8 cellular contexts compared by ENCODE assay signal in genomic region chrX:47836164-47837072, GRCh38. TPM values are rescaled to one million over a fixed set of nuclear protein-coding genes. Genes with fewer than 3 reads are reported as not detected.
DNase-seq lines count a peak whose midpoint lies in the region; FAIRE-seq and TF ChIP-seq lines count a peak whose summit lies in the region.

Gene ZNF81, plus strand, starts transcription at chrX:47836902. Its CDS starts 9,366 bp downstream, at chrX:47846268.

- H3K9me2 ChIP-seq in DOHH2 (replicated peaks; ENCODE audit: control insufficient read depth, low read length), result no peaks in the 10 kb centered on the region
- H3K9me2 ChIP-seq in GM23248 (ENCODE audit: insufficient read depth), result no peaks in the 10 kb centered on the region
- no peaks in the 10 kb centered on the region for H3K9me2 ChIP-seq in Karpas-422 (replicated peaks; ENCODE audit: insufficient read depth, low read length)

- peak; percentile 95 for FAIRE-seq in RCC 7860 (lab: Jason Lieb, UNC)

- H3K4me1 ChIP-seq in DOHH2 (ENCODE audit: control insufficient read depth, low read length), result peaks cover 20% of the 10 kb centered on the region
- 0 out of 2 replicates have a peak, but pooled peaks cover 9% of the 10 kb centered on the region for H3K4me1 ChIP-seq in GM23248 (ENCODE audit: insufficient read depth)
- H3K4me1 ChIP-seq in Karpas-422 (ENCODE audit: low read length), result peaks cover 20% of the 10 kb centered on the region
- H3K4me1 ChIP-seq in esophagus squamous epithelium, result peaks cover 0 to 15% (median 0%) of the 10 kb centered on the region in 3 donors

- H3K9me3 ChIP-seq in DOHH2 (ENCODE audit: control insufficient read depth, insufficient read depth, low read length) (no peaks in the 10 kb centered on the region), GM23248 (ENCODE audit: low read depth) (no peaks in the 10 kb centered on the region), Karpas-422 (ENCODE audit: low read length) (no peaks in the 10 kb centered on the region), esophagus squamous epithelium (no peaks in the 10 kb centered on the region)

- TF ChIP-seq CTCF in DOHH2 (IDR thresholded peaks at IDR 0.05; ENCODE audit: low read depth, low read length, poor library complexity, severe bottlenecking) (no peak), esophagus squamous epithelium (IDR thresholded peaks at IDR 0.05) (no peak)

- in situ Hi-C loops in GM23248 (cut with MboI), result no loop called here

- WGBS in GM23248 (ENCODE audit: low coverage in 1 of 2, low lambda C conversion rate in 2 of 2, missing lambda C conversion rate in 2 of 2), 2 experiments, result 0 to 3% methylated on average over 25 to 41 of the region's 41 CpGs
- WGBS in esophagus squamous epithelium, 2 donors, result 21% methylated on average over 18 of the region's 41 CpGs; no CpG with 5 or more reads in 1 of the 2 donors

- intact Hi-C loops in esophagus squamous epithelium (cut with DNase I), result no loop called here

- peak in 1 of 4 donors; percentile 48 for TF ChIP-seq POLR2A in esophagus squamous epithelium (IDR thresholded peaks at IDR 0.05)

- peak; percentile 93 for DNase-seq in GM23248
- peak; percentile 97 for DNase-seq in Karpas-422
- peak; percentile 85 for DNase-seq in RCC 7860 (ENCODE audit: low spot score)
- peak; percentile 78 for DNase-seq in activated T-helper 1 cell treated with Interleukin-2 at 50 U/mL for 16 hours (ENCODE audit: low read depth)
- DNase-seq in esophagus squamous epithelium (lab: John Stamatoyannopoulos, UW), result peak; percentile 75
- DNase-seq in myocyte (ENCODE audit: low read depth), result peak; percentile 96
- DNase-seq in stimulated activated CD8-positive, alpha-beta memory T cell treated with anti-CD3 and anti-CD28 coated beads, Interleukin-7, amount 100 ng/mL, for 4 hours (ENCODE audit: low read depth in 2 of 2), result peak; percentile 86 to 90

- H2AFZ ChIP-seq in GM23248 (peak within 1 kb of the TSS; percentile 94), Karpas-422 (ENCODE audit: low read length) (peak within 1 kb of the TSS; percentile 67)

- H3K4me3 ChIP-seq in DOHH2 (ENCODE audit: low read length) (peak within 1 kb of the TSS; percentile 84), GM23248 (peak within 1 kb of the TSS; percentile 90), Karpas-422 (ENCODE audit: low read length) (peak within 1 kb of the TSS; percentile 74), esophagus squamous epithelium (peak within 1 kb of the TSS; percentile 45 to 71 (median 56))

- H3F3A ChIP-seq in DOHH2 (ENCODE audit: control insufficient read depth, insufficient read depth) (no peaks in the 10 kb centered on the region), GM23248 (ENCODE audit: insufficient read depth) (no peaks in the 10 kb centered on the region)

- H4K20me1 ChIP-seq in DOHH2 (ENCODE audit: control insufficient read depth, insufficient read depth, low read depth, low read length) (no peaks in the 10 kb centered on the region), GM23248 (ENCODE audit: insufficient read depth) (no peaks in the 10 kb centered on the region), Karpas-422 (ENCODE audit: insufficient read depth, low read depth, low read length) (no peaks in the 10 kb centered on the region)

- no peaks in the 10 kb centered on the region for H3K36me3 ChIP-seq in DOHH2 (ENCODE audit: control insufficient read depth, low read length)
- H3K36me3 ChIP-seq in GM23248 (ENCODE audit: low read depth), result no peaks in the 10 kb centered on the region
- no peaks in the 10 kb centered on the region for H3K36me3 ChIP-seq in Karpas-422 (ENCODE audit: insufficient read depth, low read length)
- no peaks in the 10 kb centered on the region for H3K36me3 ChIP-seq in esophagus squamous epithelium

- H3K27me3 ChIP-seq in DOHH2 (ENCODE audit: control insufficient read depth, low read length) (no peaks in the 10 kb centered on the region), GM23248 (replicated peaks; ENCODE audit: insufficient read depth) (no peaks in the 10 kb centered on the region), Karpas-422 (ENCODE audit: low read length) (no peaks in the 10 kb centered on the region), esophagus squamous epithelium (no peaks in the 10 kb centered on the region)

- peak within 1 kb of the TSS; percentile 93 for H3K9ac ChIP-seq in GM23248
- H3K9ac ChIP-seq in Karpas-422 (ENCODE audit: low read length), result peak within 1 kb of the TSS; percentile 76

- H3K4me2 ChIP-seq in DOHH2 (ENCODE audit: low read length) (peak within 1 kb of the TSS; percentile 71), GM23248 (ENCODE audit: unreplicated experiment) (peak within 1 kb of the TSS; percentile 80), Karpas-422 (ENCODE audit: low read depth, low read length, poor library complexity, severe bottlenecking) (peak within 1 kb of the TSS; percentile 72)

- H3K79me2 ChIP-seq in DOHH2 (ENCODE audit: control insufficient read depth, low read length) (peaks cover 23% of the 10 kb centered on the region), GM23248 (ENCODE audit: insufficient read depth) (peaks cover 33% of the 10 kb centered on the region), Karpas-422 (ENCODE audit: low read length) (peaks cover 29% of the 10 kb centered on the region)

- H3K27ac ChIP-seq in DOHH2 (ENCODE audit: low read depth, low read length) (peak within 1 kb of the TSS; percentile 21), GM23248 (peak within 1 kb of the TSS; percentile 76), Karpas-422 (ENCODE audit: low read length) (peak within 1 kb of the TSS; percentile 48; the same call in 1 of the 2 replicates), esophagus squamous epithelium (peak within 1 kb of the TSS; percentile 69 to 82 (median 81))

RNA-seq across cellular contexts. Expression of gene ZNF81, which starts in this region (rescaled TPM):
- 2.1 and 3.5 TPM in 2 replicates for total RNA-seq in GM23248 (2014; rRNA removed; shearing (Covaris generic))
- polyA plus RNA-seq in GM23248 (2016; fragmentation: Nextera tagmentation; extraction: Ambion mirVana), result 2.5 and 5.4 TPM in 2 replicates
- total RNA-seq in Karpas-422 (2014; rRNA removed; shearing (Covaris generic); ENCODE audit: low replicate concordance), result 6.1 and 12.3 TPM in 2 replicates
- total RNA-seq in esophagus squamous epithelium, result 1 to 10 TPM; 2.5 to 6.3 (median 4.2) TPM
- total RNA-seq in myocyte, result 3.1 and 6.0 TPM in 2 replicates
- polyA plus RNA-seq in myocyte (2012), result 5.0 TPM

Comparison
In these comparisons a context has a peak if more than half of its experiments do, and no peak if none do; other contexts are left out.
1. Peak in every context shown above with its lines: DNase-seq, H3K4me3 ChIP-seq and H3K27ac ChIP-seq.
2. H3K27ac ChIP-seq: peak in every context shown above with its lines; median percentile 81 in esophagus squamous epithelium; 76 in GM23248; 48 in Karpas-422; 21 in DOHH2.